In genomic region chr7:45399069-45399468, GRCh38 we compare ENCODE assay signal across 29 cellular contexts.
DNase-seq lines count a peak whose midpoint lies in the region; ATAC-seq, FAIRE-seq and TF ChIP-seq lines count a peak whose summit lies in the region.
"Had no signal": no experiment of that assay in that cellular context is flagged by ENCODE, and none has a peak within 500 bp of the region (broad histone marks: within the 10 kb centered on the region; RNA-seq: fewer than 3 reads in every experiment).

No MANE protein-coding gene starts in this region.

- H3K4me2 ChIP-seq in GM23338 = no peak overlapping the region
- H3K4me2 ChIP-seq in Karpas-422 (ENCODE audit: low read depth, low read length, poor library complexity, severe bottlenecking) = no peak overlapping the region
- H3K4me2 ChIP-seq: BLaER1 had no signal

- H3K79me2 ChIP-seq in GM23338 (replicated peaks; ENCODE audit: insufficient read depth) (no peaks in the 10 kb centered on the region), Karpas-422 (ENCODE audit: low read length) (no peaks in the 10 kb centered on the region)

- H4K20me1 ChIP-seq in GM23338 (replicated peaks; ENCODE audit: insufficient read depth) (no peaks in the 10 kb centered on the region), Karpas-422 (ENCODE audit: insufficient read depth, low read depth, low read length) (no peaks in the 10 kb centered on the region)
- H4K20me1 ChIP-seq: BLaER1 had no signal

- 0 out of 2 replicates have a peak, but pooled peaks cover 2% of the 10 kb centered on the region for H3K9me3 ChIP-seq in Karpas-422 (ENCODE audit: low read length)
- H3K9me3 ChIP-seq: BE2C had no signal

- peak; percentile 16 for DNase-seq in GM13976 (ENCODE audit: low spot score)
- no peak for DNase-seq in GM23338 (ENCODE audit: low spot score)
- peak; percentile 11 for DNase-seq in Karpas-422
- DNase-seq in islet precursor cell = peak; percentile 35
- DNase-seq in middle frontal gyrus (ENCODE audit: extremely low spot score, low spot score) = no peak
- no peak for DNase-seq in posterior cingulate gyrus
- DNase-seq in urothelium cell line (ENCODE audit: low spot score) = no peak
- DNase-seq: 8988T; ACHN; BE2C; C1 segment of cervical spinal cord; CD4-positive, alpha-beta memory T cell; CD4-positive, CD25-positive, alpha-beta regulatory T cell; CD8-positive, alpha-beta memory T cell; COR-L47; DMS 273 treated with DMSO at 0.1 percent for 48 hours; DMS153; DMS53; DMS79; DND-41; EL; GDM1 had no signal

- H2AFZ ChIP-seq in GM23338 (0 out of 2 replicates have a peak overlapping the region, but pooled peaks have one; percentile 38), Karpas-422 (ENCODE audit: low read length) (no peak overlapping the region)

- H3K27me3 ChIP-seq in GM23338 (ENCODE audit: insufficient read depth) = no peaks in the 10 kb centered on the region
- H3K27me3 ChIP-seq in Karpas-422 (ENCODE audit: low read length) = no peaks in the 10 kb centered on the region
- H3K27me3 ChIP-seq: BE2C, BLaER1 had no signal

- no peak for ATAC-seq in GM23338
- no peak for ATAC-seq in GM21619 (IDR thresholded peaks at IDR 0.05; ENCODE audit: unreplicated experiment)
- ATAC-seq: GM12878 had no signal

- H3K36me3 Mint-ChIP-seq in GM23338 (ENCODE audit: low read depth) = peaks cover 2% of the 10 kb centered on the region; the same call in 1 of the 3 replicates
- H3K36me3 Mint-ChIP-seq: CD14-positive monocyte; CD4-positive, alpha-beta memory T cell; CD4-positive, CD25-positive, alpha-beta regulatory T cell had no signal

- peaks cover 38% of the 10 kb centered on the region for H3K9me3 Mint-ChIP-seq in GM23338

- H3K36me3 ChIP-seq in GM23338 (ENCODE audit: insufficient read depth) (no peaks in the 10 kb centered on the region), Karpas-422 (ENCODE audit: insufficient read depth, low read length) (no peaks in the 10 kb centered on the region)
- H3K36me3 ChIP-seq: BE2C, BLaER1 had no signal

- in situ Hi-C loops in GM13976 (cut with MboI; ENCODE audit: low sequenced_read_pairs, unreplicated experiment) = no loop called here

- H3K4me1 Mint-ChIP-seq in GM23338 = no peaks in the 10 kb centered on the region
- H3K4me1 Mint-ChIP-seq: CD4-positive, alpha-beta memory T cell; CD4-positive, CD25-positive, alpha-beta regulatory T cell had no signal

- no peak overlapping the region for H3K9ac ChIP-seq in Karpas-422 (ENCODE audit: low read length)
- H3K9ac ChIP-seq: BLaER1 had no signal

- H3K27ac ChIP-seq in GM23338 (ENCODE audit: low read depth) (no peak overlapping the region), Karpas-422 (ENCODE audit: low read length) (no peak overlapping the region)
- H3K27ac ChIP-seq: BLaER1 had no signal

- no peaks in the 10 kb centered on the region for H3F3A ChIP-seq in GM23338 (replicated peaks; ENCODE audit: low read depth)

- TF ChIP-seq CTCF in GM13976 (IDR thresholded peaks at IDR 0.05; ENCODE audit: borderline replicate concordance, control extremely low read depth, extremely low read depth, insufficient read depth, missing control alignments) (no peak), GM23338 (conservative IDR thresholded peaks at IDR 0.05; ENCODE audit: low read depth in 2 of 2) (no peak)

- intact Hi-C loops in posterior cingulate gyrus (cut with DNase I) = no loop called here

- no peak overlapping the region for H3K4me3 Mint-ChIP-seq in GM23338
- H3K4me3 Mint-ChIP-seq: CD14-positive monocyte; CD4-positive, alpha-beta memory T cell; CD4-positive, CD25-positive, alpha-beta regulatory T cell; CD8-positive, alpha-beta memory T cell had no signal

- FAIRE-seq in urothelium cell line (lab: Jason Lieb, UNC) = no peak
- FAIRE-seq: A204.1, GM12878, GM12892, GM19239 had no signal

- H3K27ac Mint-ChIP-seq in GM23338 = no peak overlapping the region
- H3K27ac Mint-ChIP-seq: CD14-positive monocyte; CD4-positive, alpha-beta memory T cell; CD4-positive, CD25-positive, alpha-beta regulatory T cell; CD8-positive, alpha-beta memory T cell had no signal

- H3K4me1 ChIP-seq in GM23338 (ENCODE audit: insufficient read depth) = no peaks in the 10 kb centered on the region
- no peaks in the 10 kb centered on the region for H3K4me1 ChIP-seq in Karpas-422 (ENCODE audit: low read length)
- H3K4me1 ChIP-seq: BE2C had no signal

- H3K27me3 Mint-ChIP-seq in GM23338 (ENCODE audit: insufficient read depth, low read depth, poor library complexity) = peaks cover 4% of the 10 kb centered on the region
- H3K27me3 Mint-ChIP-seq: CD4-positive, CD25-positive, alpha-beta regulatory T cell had no signal

- H3K4me3 ChIP-seq in GM23338 (no peak overlapping the region), Karpas-422 (ENCODE audit: low read length) (no peak overlapping the region)
- H3K4me3 ChIP-seq: BLaER1, GM12878 had no signal

- H3K9me2 ChIP-seq in GM23338 (ENCODE audit: insufficient read depth) = no peaks in the 10 kb centered on the region; the same call in 1 of the 2 replicates
- H3K9me2 ChIP-seq in Karpas-422 (replicated peaks; ENCODE audit: insufficient read depth, low read length) = no peaks in the 10 kb centered on the region

TF ChIP-seq in GM23338, 12 proteins besides CTCF, POLR2A, EP300 and RAD21:
- no peak for TF ChIP-seq ETS1 (IDR thresholded peaks at IDR 0.05)
- no peak for TF ChIP-seq POLR2AphosphoS5 (IDR thresholded peaks at IDR 0.05; ENCODE audit: low read depth)

Comparison
In these comparisons a context has a peak if more than half of its experiments do, and no peak if none do; other contexts are left out.
1. DNase-seq: peak in GM13976 (single experiment), Karpas-422 (single experiment) and islet precursor cell (single experiment); none in GM23338 (single experiment), middle frontal gyrus (single experiment), posterior cingulate gyrus (0 of 10) and urothelium cell line (single experiment).